In the genomic region with DNA sequence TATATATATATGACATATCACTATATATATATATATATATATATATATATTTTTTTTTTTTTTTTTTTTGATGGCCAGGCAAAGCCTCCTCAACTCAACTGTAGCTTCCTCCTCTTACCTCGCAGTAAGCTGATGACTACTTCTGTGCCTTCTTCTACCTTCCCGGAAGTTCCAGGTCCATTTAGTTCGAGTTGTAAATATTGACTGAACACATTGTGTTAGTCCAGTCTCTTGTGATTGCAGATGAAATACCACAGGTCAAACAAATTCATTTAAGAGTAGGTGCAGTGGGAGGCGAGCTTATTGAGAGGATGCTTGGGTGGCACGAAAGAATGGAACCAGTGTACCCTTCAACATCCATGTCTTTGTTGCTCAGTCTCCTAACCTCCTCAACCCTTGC, we compare ENCODE assay signal across 1 cellular context.
TF ChIP-seq lines count a peak whose summit lies in the region.

No MANE protein-coding gene starts in this region.

TF ChIP-seq in HepG2, 621 proteins besides CTCF, POLR2A, EP300 and RAD21 (continues in another document):
- TF ChIP-seq NR2F2 (IDR thresholded peaks at IDR 0.05; ENCODE audit: borderline replicate concordance, low read depth) (peak; percentile 81; the same call in 1 of the 2 replicates), ATRX (CRISPR knock-in tag; IDR thresholded peaks at IDR 0.05; ENCODE audit: borderline replicate concordance) (no peak), ARID5B (CRISPR knock-in tag; IDR thresholded peaks at IDR 0.05) (peak; percentile 72), RFX3 (CRISPR knock-in tag; IDR thresholded peaks at IDR 0.05) (no peak), MXD1 (CRISPR knock-in tag; IDR thresholded peaks at IDR 0.05) (no peak), GABPA (IDR thresholded peaks at IDR 0.05; ENCODE audit: low read depth, low read length) (no peak), GABPA (CRISPR knock-in tag; IDR thresholded peaks at IDR 0.05; ENCODE audit: low read depth) (peak; percentile 56; the same call in 1 of the 2 replicates), ZNF329 (CRISPR knock-in tag; IDR thresholded peaks at IDR 0.05; ENCODE audit: low read depth) (no peak), ZBTB14 (CRISPR knock-in tag; IDR thresholded peaks at IDR 0.05) (no peak), THAP9 (CRISPR knock-in tag; IDR thresholded peaks at IDR 0.05; ENCODE audit: borderline replicate concordance) (no peak), ZNF441 (CRISPR knock-in tag; IDR thresholded peaks at IDR 0.05; ENCODE audit: borderline replicate concordance) (no peak), ZC3H4 (CRISPR knock-in tag; IDR thresholded peaks at IDR 0.05; ENCODE audit: borderline replicate concordance) (no peak), THAP8 (CRISPR knock-in tag; IDR thresholded peaks at IDR 0.05; ENCODE audit: borderline replicate concordance) (no peak), CSRNP1 (CRISPR knock-in tag; IDR thresholded peaks at IDR 0.05) (no peak), TEAD3 (CRISPR knock-in tag; optimal IDR thresholded peaks at IDR 0.05; ENCODE audit: borderline replicate concordance) (peak; percentile 43), SNAPC4 (CRISPR knock-in tag; IDR thresholded peaks at IDR 0.05) (no peak), ZKSCAN1 (IDR thresholded peaks at IDR 0.05; ENCODE audit: low read length) (no peak), AGO2 (optimal IDR thresholded peaks at IDR 0.05; ENCODE audit: low read depth, low read length) (no peak), CC2D1A (CRISPR knock-in tag; IDR thresholded peaks at IDR 0.05) (no peak), CENPX (CRISPR knock-in tag; IDR thresholded peaks at IDR 0.05) (no peak), KAT2B (IDR thresholded peaks at IDR 0.05; ENCODE audit: borderline replicate concordance, low read depth, low read length) (no peak), ATAD3A (CRISPR knock-in tag; IDR thresholded peaks at IDR 0.05) (no peak), MIXL1 (CRISPR knock-in tag; IDR thresholded peaks at IDR 0.05) (peak; percentile 41; the same call in 1 of the 2 replicates), ZFAT (CRISPR knock-in tag; conservative IDR thresholded peaks at IDR 0.05) (no peak), CREM (IDR thresholded peaks at IDR 0.05) (no peak), CREM (CRISPR knock-in tag; IDR thresholded peaks at IDR 0.05) (no peak), ZNF550 (CRISPR knock-in tag; IDR thresholded peaks at IDR 0.05; ENCODE audit: borderline replicate concordance) (no peak)
- TF ChIP-seq, protein P1, sequence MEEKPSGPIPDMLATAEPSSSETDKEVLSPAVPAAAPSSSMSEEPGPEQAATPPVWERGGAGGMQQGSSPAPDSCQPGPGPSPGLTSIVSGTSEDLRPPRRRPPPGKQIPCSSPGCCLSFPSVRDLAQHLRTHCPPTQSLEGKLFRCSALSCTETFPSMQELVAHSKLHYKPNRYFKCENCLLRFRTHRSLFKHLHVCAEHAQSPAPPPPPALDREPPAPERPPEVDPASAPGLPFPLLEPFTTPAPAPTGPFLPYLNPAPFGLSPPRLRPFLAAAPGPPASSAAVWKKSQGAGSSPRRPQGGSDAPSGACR (CRISPR knock-in tag; IDR thresholded peaks at IDR 0.05) = no peak
- TF ChIP-seq, protein P2, sequence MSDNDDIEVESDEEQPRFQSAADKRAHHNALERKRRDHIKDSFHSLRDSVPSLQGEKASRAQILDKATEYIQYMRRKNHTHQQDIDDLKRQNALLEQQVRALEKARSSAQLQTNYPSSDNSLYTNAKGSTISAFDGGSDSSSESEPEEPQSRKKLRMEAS (IDR thresholded peaks at IDR 0.05) = 0 out of 2 replicates have a peak, but pooled peaks have one; percentile 18
- TF ChIP-seq, protein P3, sequence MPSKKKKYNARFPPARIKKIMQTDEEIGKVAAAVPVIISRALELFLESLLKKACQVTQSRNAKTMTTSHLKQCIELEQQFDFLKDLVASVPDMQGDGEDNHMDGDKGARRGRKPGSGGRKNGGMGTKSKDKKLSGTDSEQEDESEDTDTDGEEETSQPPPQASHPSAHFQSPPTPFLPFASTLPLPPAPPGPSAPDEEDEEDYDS (CRISPR knock-in tag; IDR thresholded peaks at IDR 0.05) = no peak
